ENCODE assay signal across 19 cellular contexts in the genomic region with DNA sequence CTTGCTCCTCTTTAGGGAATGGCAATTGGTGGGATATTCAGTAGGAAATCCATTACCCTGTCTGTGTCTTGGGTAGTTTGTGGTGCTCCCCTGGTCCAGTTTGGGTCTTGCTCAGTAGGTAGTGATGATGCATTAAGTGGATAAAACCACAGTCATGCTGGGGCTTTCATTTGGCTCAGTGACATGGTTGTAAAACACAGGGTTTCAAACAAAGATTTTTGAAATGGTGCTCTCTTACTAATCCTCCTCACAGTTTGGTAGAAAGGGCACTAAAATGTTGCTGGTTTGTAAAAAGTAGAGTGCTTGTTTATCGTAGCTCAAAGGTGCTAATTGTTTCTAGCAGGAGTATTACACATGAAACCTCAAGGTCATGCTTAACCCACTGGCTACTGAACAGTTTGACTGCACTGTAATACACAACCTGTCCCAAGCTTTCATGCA. TPM values are rescaled to one million over a fixed set of nuclear protein-coding genes. Genes with fewer than 3 reads are reported as not detected.
DNase-seq lines count a peak whose midpoint lies in the region; ATAC-seq, FAIRE-seq and TF ChIP-seq lines count a peak whose summit lies in the region.
"Had no signal": no experiment of that assay in that cellular context is flagged by ENCODE, and none has a peak within 500 bp of the region (broad histone marks: within the 10 kb centered on the region; RNA-seq: fewer than 3 reads in every experiment).

No MANE protein-coding gene starts in this region.

- POLR2A ChIA-PET in activated CD8-positive, alpha-beta T cell treated with anti-CD3 and anti-CD28 coated beads for 36 hours (lab: Charles Lee): no interaction called here
- POLR2A ChIA-PET in activated CD8-positive, alpha-beta T cell treated with anti-CD3 and anti-CD28 coated beads, Interleukin-2, amount 10 ng/mL, durations not matched to agents 7 days and 5 days (lab: Charles Lee): no interaction called here
- POLR2A ChIA-PET in GM12878 (lab: Charles Lee): interaction anchor here (1.1 to 1.2 kb wide), 2 partner anchors 9 to 13 kb away, joined by 4 to 5 read pairs; no protein-coding TSS in a partner anchor

- no peaks in the 10 kb centered on the region; the same call in 2 of the 3 replicates for H3K9me3 ChIP-seq in GM12878 (replicated peaks; ENCODE audit: control insufficient read depth, insufficient read depth, low read length)
- no peaks in the 10 kb centered on the region for H3K9me3 ChIP-seq in neural progenitor cell (ENCODE audit: low read depth)
- H3K9me3 ChIP-seq: upper lobe of left lung had no signal

- H4K20me1 ChIP-seq in GM23338 (replicated peaks; ENCODE audit: insufficient read depth) (no peaks in the 10 kb centered on the region), GM12878 (ENCODE audit: control insufficient read depth, insufficient read depth) (no peaks in the 10 kb centered on the region), neural progenitor cell (ENCODE audit: low read depth) (peaks cover 94% of the 10 kb centered on the region)

- H3K36me3 Mint-ChIP-seq in activated CD8-positive, alpha-beta T cell treated with anti-CD3 and anti-CD28 coated beads for 36 hours (ENCODE audit: low read depth): peaks cover 18% of the 10 kb centered on the region
- peaks cover 6% of the 10 kb centered on the region for H3K36me3 Mint-ChIP-seq in activated CD8-positive, alpha-beta T cell treated with anti-CD3 and anti-CD28 coated beads, Interleukin-2, amount 10 ng/mL, durations not matched to agents 7 days and 5 days (ENCODE audit: low read depth)
- H3K36me3 Mint-ChIP-seq in GM23338 (ENCODE audit: low read depth) (peaks cover 13% of the 10 kb centered on the region), neural progenitor cell (peaks cover 19% of the 10 kb centered on the region)

- no TSS peak for BruUV-seq in GM12878 (replicated peaks; lab: Mats Ljungman, UMichigan)

- no peak for TF ChIP-seq POLR2A in GM12878 (IDR thresholded peaks at IDR 0.05; ENCODE audit: low read depth, low read length)

- no peak overlapping the region for H3K27ac Mint-ChIP-seq in activated CD8-positive, alpha-beta T cell treated with anti-CD3 and anti-CD28 coated beads for 36 hours
- no peak overlapping the region for H3K27ac Mint-ChIP-seq in activated CD8-positive, alpha-beta T cell treated with anti-CD3 and anti-CD28 coated beads, Interleukin-2, amount 10 ng/mL, durations not matched to agents 7 days and 5 days
- H3K27ac Mint-ChIP-seq in GM23338 (peak overlapping the region; percentile 64; the same call in 1 of the 2 replicates), neural progenitor cell (no peak overlapping the region)
- H3K27ac Mint-ChIP-seq: memory B cell; stimulated activated naive CD8-positive, alpha-beta T cell treated with anti-CD3 and anti-CD28 coated beads, Interleukin-15, Interleukin-2, amounts not matched to agents 100 ng/mL and 50 ng/mL, for 24 hours had no signal

- in situ Hi-C loops in GM12878 (cut with MboI): no loop called here

- H3K9ac ChIP-seq in GM12878 (ENCODE audit: control insufficient read depth, insufficient read depth, low read length) (no peak overlapping the region), neural progenitor cell (no peak overlapping the region)

- RAD21 ChIA-PET in GM12878 (lab: Charles Lee; ENCODE audit: unreplicated experiment): interaction anchor here (0.8 kb wide), 1 partner anchor 12 kb away, joined by 4 read pairs; no protein-coding TSS in a partner anchor

- H3K4me1 Mint-ChIP-seq in activated CD8-positive, alpha-beta T cell treated with anti-CD3 and anti-CD28 coated beads for 36 hours (ENCODE audit: low read depth): peaks cover 30% of the 10 kb centered on the region
- H3K4me1 Mint-ChIP-seq in activated CD8-positive, alpha-beta T cell treated with anti-CD3 and anti-CD28 coated beads, Interleukin-2, amount 10 ng/mL, durations not matched to agents 7 days and 5 days (ENCODE audit: low read depth): no peaks in the 10 kb centered on the region
- H3K4me1 Mint-ChIP-seq in GM23338 (peaks cover 14% of the 10 kb centered on the region; the same call in 2 of the 3 replicates), neural progenitor cell (peaks cover 17% of the 10 kb centered on the region)
- H3K4me1 Mint-ChIP-seq: nephron had no signal

- SMC1A ChIA-PET in GM12878 (lab: Charles Lee; ENCODE audit: uncharacterized antibody, unreplicated experiment): interaction anchor here (1.0 to 1.8 kb wide), 6 partner anchors 11 to 309 kb away, joined by 3 to 10 read pairs (median 3); no protein-coding TSS in a partner anchor

- H3K36me3 ChIP-seq in GM23338 (ENCODE audit: insufficient read depth): no peaks in the 10 kb centered on the region; the same call in 1 of the 2 replicates
- H3K36me3 ChIP-seq in GM12878 (ENCODE audit: control insufficient read depth in 2 of 2, insufficient read depth in 2 of 2, low read length in 1 of 2): no peaks in the 10 kb centered on the region
- H3K36me3 ChIP-seq in neural progenitor cell: no peaks in the 10 kb centered on the region
- H3K36me3 ChIP-seq: upper lobe of left lung had no signal

- H3K79me2 ChIP-seq in GM23338 (replicated peaks; ENCODE audit: insufficient read depth) (peaks cover 34% of the 10 kb centered on the region), GM12878 (ENCODE audit: control insufficient read depth, insufficient read depth, low read length) (no peaks in the 10 kb centered on the region), neural progenitor cell (ENCODE audit: low read depth) (peaks cover 79% of the 10 kb centered on the region)

- TF ChIP-seq EP300 in GM12878 (IDR thresholded peaks at IDR 0.05; ENCODE audit: borderline replicate concordance in 1 of 2, control insufficient read depth in 1 of 2, low read depth in 2 of 2, low read length in 2 of 2): no peak

- H3K4me3 Mint-ChIP-seq in activated CD8-positive, alpha-beta T cell treated with anti-CD3 and anti-CD28 coated beads for 36 hours: no peak overlapping the region
- no peak overlapping the region for H3K4me3 Mint-ChIP-seq in activated CD8-positive, alpha-beta T cell treated with anti-CD3 and anti-CD28 coated beads, Interleukin-2, amount 10 ng/mL, durations not matched to agents 7 days and 5 days
- H3K4me3 Mint-ChIP-seq in GM23338 (no peak overlapping the region), neural progenitor cell (no peak overlapping the region)
- H3K4me3 Mint-ChIP-seq: memory B cell; nephron; stimulated activated naive CD8-positive, alpha-beta T cell treated with anti-CD3 and anti-CD28 coated beads, Interleukin-15, Interleukin-2, amounts not matched to agents 100 ng/mL and 50 ng/mL, for 24 hours had no signal

- H3K9me3 Mint-ChIP-seq in activated CD8-positive, alpha-beta T cell treated with anti-CD3 and anti-CD28 coated beads for 36 hours: no peaks in the 10 kb centered on the region
- H3K9me3 Mint-ChIP-seq in activated CD8-positive, alpha-beta T cell treated with anti-CD3 and anti-CD28 coated beads, Interleukin-2, amount 10 ng/mL, durations not matched to agents 7 days and 5 days (ENCODE audit: insufficient read depth): no peaks in the 10 kb centered on the region
- no peaks in the 10 kb centered on the region for H3K9me3 Mint-ChIP-seq in GM23338
- no peaks in the 10 kb centered on the region for H3K9me3 Mint-ChIP-seq in neural progenitor cell
- H3K9me3 Mint-ChIP-seq: nephron had no signal

- H3K9me2 ChIP-seq in GM23338 (ENCODE audit: insufficient read depth): no peaks in the 10 kb centered on the region

- no peaks in the 10 kb centered on the region for H3F3A ChIP-seq in GM23338 (replicated peaks; ENCODE audit: low read depth)
- H3F3A ChIP-seq in neural progenitor cell (ENCODE audit: low read depth): no peaks in the 10 kb centered on the region

- H2AFZ ChIP-seq in GM23338: no peak overlapping the region
- H2AFZ ChIP-seq in GM12878 (ENCODE audit: control insufficient read depth, low read depth, low read length): no peak overlapping the region
- H2AFZ ChIP-seq in neural progenitor cell (replicated peaks): no peak overlapping the region

- no peak for DNase-seq in activated CD8-positive, alpha-beta T cell treated with anti-CD3 and anti-CD28 coated beads for 36 hours
- DNase-seq in activated CD8-positive, alpha-beta T cell treated with anti-CD3 and anti-CD28 coated beads, Interleukin-2, amount 10 ng/mL, durations not matched to agents 7 days and 5 days: no peak
- DNase-seq in GM23338 (ENCODE audit: low spot score): no peak
- DNase-seq in GM12878 (ENCODE audit: low read depth, low spot score): no peak
- no peak for DNase-seq in neural progenitor cell (ENCODE audit: low spot score)
- DNase-seq in HuH-7 (ENCODE audit: low spot score): no peak
- DNase-seq in Kasumi-1 (lab: John Stamatoyannopoulos, UW): no peak
- DNase-seq in sciatic nerve (ENCODE audit: low spot score): no peak
- DNase-seq: activated CD8-positive, alpha-beta memory T cell treated with anti-CD3 and anti-CD28 coated beads, Interleukin-2, amount 50 U/mL, for 4 hours; DND-41; head of caudate nucleus; NCI-H2029; NCI-H510A treated with DMSO at 0.1 percent for 48 hours; SHP77 treated with DMSO at 0.1 percent for 48 hours; T-helper 2 cell; upper lobe of left lung had no signal

- WGBS in GM12878 (ENCODE audit: insufficient coverage, insufficient replicate concordance, low lambda C conversion rate, missing lambda C conversion rate): 100% methylated on average over 1 of the region's 1 CpG

- H3K4me1 ChIP-seq in GM23338 (ENCODE audit: insufficient read depth) (no peaks in the 10 kb centered on the region), GM12878 (ENCODE audit: control insufficient read depth, insufficient read depth, low read length) (no peaks in the 10 kb centered on the region), neural progenitor cell (peaks cover 7% of the 10 kb centered on the region)
- H3K4me1 ChIP-seq: upper lobe of left lung had no signal

- intact Hi-C loops in activated CD8-positive, alpha-beta T cell treated with anti-CD3 and anti-CD28 coated beads for 36 hours (cut with micrococcal nuclease): no loop called here
- intact Hi-C loops in GM12878 (cut with micrococcal nuclease; ENCODE audit: unreplicated experiment): no loop called here
- intact Hi-C loops in sciatic nerve (cut with DNase I): no loop called here

- no peaks in the 10 kb centered on the region for H3K27me3 ChIP-seq in GM23338 (ENCODE audit: insufficient read depth)
- H3K27me3 ChIP-seq in GM12878 (replicated peaks in 1 of 2; ENCODE audit: control insufficient read depth in 2 of 2, insufficient read depth in 2 of 2, low read length in 1 of 2): no peaks in the 10 kb centered on the region
- H3K27me3 ChIP-seq in neural progenitor cell: no peaks in the 10 kb centered on the region
- H3K27me3 ChIP-seq: upper lobe of left lung had no signal

- no peak for FAIRE-seq in GM12878 (lab: Jason Lieb, UNC)

- H3K4me2 ChIP-seq in GM23338: no peak overlapping the region
- no peak overlapping the region for H3K4me2 ChIP-seq in GM12878 (ENCODE audit: control insufficient read depth, insufficient read depth)
- peak overlapping the region; percentile 8 for H3K4me2 ChIP-seq in neural progenitor cell

- peak; percentile 10 for ATAC-seq in activated CD8-positive, alpha-beta T cell treated with anti-CD3 and anti-CD28 coated beads for 36 hours
- no peak for ATAC-seq in activated CD8-positive, alpha-beta T cell treated with anti-CD3 and anti-CD28 coated beads, Interleukin-2, amount 10 ng/mL, durations not matched to agents 7 days and 5 days
- ATAC-seq in GM23338 (no peak), GM12878 (peak; percentile 22; the same call in 1 of the 3 replicates), sciatic nerve (no peak)

- H3K4me3 ChIP-seq in GM23338 (no peak overlapping the region), GM12878 (no peak overlapping the region), neural progenitor cell (no peak overlapping the region)
- H3K4me3 ChIP-seq: upper lobe of left lung had no signal

- no peak for TF ChIP-seq CTCF in activated CD8-positive, alpha-beta T cell treated with anti-CD3 and anti-CD28 coated beads for 36 hours (IDR thresholded peaks at IDR 0.05)
- TF ChIP-seq CTCF in GM23338 (conservative IDR thresholded peaks at IDR 0.05; ENCODE audit: low read depth in 2 of 2) (no peak), GM12878 (IDR thresholded peaks at IDR 0.05 in 2 of 3, conservative IDR thresholded peaks at IDR 0.05 in 1 of 3; ENCODE audit: control insufficient read depth in 2 of 3, extremely low read depth in 1 of 3, insufficient read depth in 1 of 3, low read depth in 3 of 3, low read length in 3 of 3) (no peak), neural progenitor cell (IDR thresholded peaks at IDR 0.05) (no peak)

- CTCF ChIA-PET in activated CD8-positive, alpha-beta T cell treated with anti-CD3 and anti-CD28 coated beads for 36 hours (lab: Charles Lee): interaction anchor here (0.6 to 0.9 kb wide), 3 partner anchors 66 to 309 kb away, joined by 3 read pairs; no protein-coding TSS in a partner anchor
- CTCF ChIA-PET in activated CD8-positive, alpha-beta T cell treated with anti-CD3 and anti-CD28 coated beads, Interleukin-2, amount 10 ng/mL, durations not matched to agents 7 days and 5 days (lab: Charles Lee): interaction anchor here (1.1 to 1.6 kb wide), 3 partner anchors 12 to 29 kb away, joined by 3 to 4 read pairs (median 3); no protein-coding TSS in a partner anchor
- CTCF ChIA-PET in GM12878 (lab: Yijun Ruan, JAX): interaction anchor here (0.8 to 1.7 kb wide), 14 partner anchors 15 to 366 kb away, joined by 3 to 8 read pairs (median 3); no protein-coding TSS in a partner anchor

- TF ChIP-seq RAD21 in GM12878 (IDR thresholded peaks at IDR 0.05; ENCODE audit: insufficient read depth, low read depth, low read length): no peak

- H3K27me3 Mint-ChIP-seq in activated CD8-positive, alpha-beta T cell treated with anti-CD3 and anti-CD28 coated beads for 36 hours: no peaks in the 10 kb centered on the region
- H3K27me3 Mint-ChIP-seq in activated CD8-positive, alpha-beta T cell treated with anti-CD3 and anti-CD28 coated beads, Interleukin-2, amount 10 ng/mL, durations not matched to agents 7 days and 5 days (ENCODE audit: low read depth): no peaks in the 10 kb centered on the region
- H3K27me3 Mint-ChIP-seq in GM23338 (ENCODE audit: insufficient read depth, low read depth, poor library complexity): no peaks in the 10 kb centered on the region
- no peaks in the 10 kb centered on the region for H3K27me3 Mint-ChIP-seq in neural progenitor cell (ENCODE audit: insufficient read depth, low read depth)
- H3K27me3 Mint-ChIP-seq: memory B cell; stimulated activated naive CD8-positive, alpha-beta T cell treated with anti-CD3 and anti-CD28 coated beads, Interleukin-15, Interleukin-2, amounts not matched to agents 100 ng/mL and 50 ng/mL, for 24 hours had no signal

- H3K27ac ChIP-seq in GM23338 (ENCODE audit: low read depth) (no peak overlapping the region), GM12878 (ENCODE audit: control insufficient read depth, insufficient read depth) (no peak overlapping the region), neural progenitor cell (no peak overlapping the region)
- H3K27ac ChIP-seq: upper lobe of left lung had no signal

RNA-seq across cellular contexts. Expression of a gene that starts 22.9 kb away (rescaled TPM):
- 10 to 100 TPM; 40.9 to 42.4 TPM for total RNA-seq in activated CD8-positive, alpha-beta T cell treated with anti-CD3 and anti-CD28 coated beads for 36 hours
- total RNA-seq in activated CD8-positive, alpha-beta T cell treated with anti-CD3 and anti-CD28 coated beads, Interleukin-2, amount 10 ng/mL, durations not matched to agents 7 days and 5 days: 10 to 100 TPM; 27.3 to 30.1 TPM
- total RNA-seq in GM23338 (2014; rRNA removed; shearing (Covaris generic)): 35.2 and 82.2 TPM in 2 replicates
- polyA plus RNA-seq in GM23338 (2016; fragmentation: Nextera tagmentation; extraction: Ambion mirVana) (33.2 and 44.1 TPM in 2 replicates), GM12878 (2011; rRNA removed) (37.6 and 56.0 TPM in 2 replicates), GM12878 (2014; fragmentation: Illumina TruSeq; extraction: Trizol) (23.7 and 25.3 TPM in 2 replicates), GM12878 (2014; fragmentation: Nextera tagmentation; extraction: Ambion mirVana) (10 to 100 TPM; 17.5 to 37.3 TPM), GM12878 (2014; rRNA removed) (13.3 and 16.0 TPM in 2 replicates), GM12878 (2016; fragmentation: Nextera tagmentation; extraction: Ambion mirVana) (10 to 100 TPM; 36.7 to 38.5 TPM)
- 194 and 197 TPM in 2 replicates for total RNA-seq in GM12878 (2013; cell fraction: nucleolus; rRNA removed)
- total RNA-seq in GM12878 (2014; rRNA removed) (25.5 and 29.6 TPM in 2 replicates), GM12878 (2014; rRNA removed; fragmentation: Illumina TruSeq; extraction: Trizol) (30.1 and 32.1 TPM in 2 replicates), GM12878 (2021) (25.4 and 31.8 TPM in 2 replicates), neural progenitor cell (ENCODE audit: low replicate concordance) (66.1 and 110 TPM in 2 replicates), sciatic nerve (93.6 TPM)
- 7.4 TPM for polyA plus RNA-seq in GM12878 (2011; ENCODE audit: low read depth)
- polyA plus RNA-seq in GM12878 (2011; cell fraction: cytosol; rRNA removed): 22.7 and 23.3 TPM in 2 replicates
- 36.7 and 42.0 TPM in 2 replicates for polyA plus RNA-seq in GM12878 (2011; cell fraction: nucleus; rRNA removed)
- 10.6 and 13.3 TPM in 2 replicates for polyA plus RNA-seq in GM12878 (2012)
- 94.7 and 99.3 TPM in 2 replicates for polyA minus RNA-seq in GM12878 (2011; rRNA and poly(A)+ RNA removed)
- 20.4 and 27.5 TPM in 2 replicates for polyA minus RNA-seq in GM12878 (2011; cell fraction: cytosol; rRNA and poly(A)+ RNA removed)
- 120 and 178 TPM in 2 replicates for polyA minus RNA-seq in GM12878 (2011; cell fraction: nucleus; rRNA and poly(A)+ RNA removed)

Comparison
In these comparisons a context has a peak if more than half of its experiments do, and no peak if none do; other contexts are left out.
1. ATAC-seq: peak in activated CD8-positive, alpha-beta T cell treated with anti-CD3 and anti-CD28 coated beads for 36 hours (single experiment) and GM12878 (single experiment); none in activated CD8-positive, alpha-beta T cell treated with anti-CD3 and anti-CD28 coated beads, Interleukin-2, amount 10 ng/mL, durations not matched to agents 7 days and 5 days (single experiment), GM23338 (single experiment) and sciatic nerve (single experiment).